Comparison of ENCODE assay signal across 8 cellular contexts in genomic region chr7:91264924-91265681, GRCh38. TPM values are rescaled to one million over a fixed set of nuclear protein-coding genes. Genes with fewer than 3 reads are reported as not detected.
A peak's percentile ranks its signal among the peaks of the same experiment; 100 is the strongest.
DNase-seq lines count a peak whose midpoint lies in the region; ATAC-seq and TF ChIP-seq lines count a peak whose summit lies in the region.

No MANE protein-coding gene starts in this region.

- H3K36me3 ChIP-seq in H7 (replicated peaks; ENCODE audit: control insufficient read depth, insufficient read depth, low read length) (no peaks in the 10 kb centered on the region), endocrine pancreas (ENCODE audit: control insufficient read depth, insufficient read depth, low read length) (no peaks in the 10 kb centered on the region), thoracic aorta (no peaks in the 10 kb centered on the region)

- no peaks in the 10 kb centered on the region for H3K4me1 ChIP-seq in endocrine pancreas (ENCODE audit: control insufficient read depth, insufficient read depth, low read length)
- H3K4me1 ChIP-seq in thoracic aorta (ENCODE audit: control insufficient read depth in 1 of 2, low read depth in 2 of 2), result peaks cover 0 to 44% of the 10 kb centered on the region in 2 donors

- DNase-seq in SIG-M5 treated with dmso at 0.1 percent for 504 hours (lab: John Stamatoyannopoulos, UW; ENCODE audit: unreplicated experiment) (peak; percentile 39), SIG-M5 (lab: John Stamatoyannopoulos, UW) (no peak), H7 (peak; percentile 61), Kasumi-1 (lab: John Stamatoyannopoulos, UW) (peak; percentile 48 to 63), SK-N-DZ (ENCODE audit: low spot score) (peak; percentile 67), memory B cell (ENCODE audit: low spot score in 2 of 2) (peak; percentile 14 to 26), thoracic aorta (ENCODE audit: low spot score) (no peak)

- H3K4me1 Mint-ChIP-seq in memory B cell, result peaks cover 18% of the 10 kb centered on the region

- no peaks in the 10 kb centered on the region for H3K9me3 Mint-ChIP-seq in memory B cell

- peaks cover 8% of the 10 kb centered on the region for H3K27me3 Mint-ChIP-seq in memory B cell

- no peaks in the 10 kb centered on the region for H3K9me3 ChIP-seq in endocrine pancreas (ENCODE audit: control insufficient read depth, low read length)
- H3K9me3 ChIP-seq in thoracic aorta, result no peaks in the 10 kb centered on the region

- peaks cover 2% of the 10 kb centered on the region for H3K36me3 Mint-ChIP-seq in memory B cell

- H3K27ac ChIP-seq in thoracic aorta, result peak overlapping the region; percentile 95 to 97

- H3K4me3 Mint-ChIP-seq in memory B cell, result peak overlapping the region; percentile 97

- H3K9ac ChIP-seq in endocrine pancreas (ENCODE audit: control insufficient read depth, insufficient read depth, low read length), result peak overlapping the region; percentile 71

- TF ChIP-seq CTCF in thoracic aorta (IDR thresholded peaks at IDR 0.05), result peak; percentile 1

- H3K27me3 ChIP-seq in H7 (ENCODE audit: control insufficient read depth, insufficient read depth, low read length) (peaks cover 82% of the 10 kb centered on the region), endocrine pancreas (ENCODE audit: control insufficient read depth, insufficient read depth, low read length) (no peaks in the 10 kb centered on the region), thoracic aorta (replicated peaks; ENCODE audit: insufficient read depth) (no peaks in the 10 kb centered on the region)

- H3K4me3 ChIP-seq in H7 (ENCODE audit: insufficient read depth, low read depth, low read length) (peak overlapping the region; percentile 63), endocrine pancreas (ENCODE audit: control insufficient read depth, insufficient read depth, low read length) (no peak overlapping the region), thoracic aorta (peak overlapping the region; percentile 75)

- H3K27ac Mint-ChIP-seq in memory B cell, result no peak overlapping the region

- peak; percentile 60 for ATAC-seq in memory B cell (ENCODE audit: low read depth)
- ATAC-seq in thoracic aorta (ENCODE audit: insufficient number of reproducible peaks, low FRiP score, low read depth), result no peak

RNA-seq across cellular contexts. Expression of gene FZD1, which starts 0.9 kb away (rescaled TPM):
- total RNA-seq in H7 (2014; rRNA removed; shearing (Covaris generic)), result 1.5 and 1.9 TPM in 2 replicates
- polyA plus RNA-seq in SK-N-DZ (2014; cell fraction: cytosol; rRNA removed), result 7.2 and 8.8 TPM in 2 replicates
- polyA plus RNA-seq in SK-N-DZ (2014; cell fraction: nucleus; rRNA removed), result 4.0 and 6.0 TPM in 2 replicates
- 10 to 100 TPM; 33.6 to 57.9 TPM for total RNA-seq in thoracic aorta

Comparison
In these comparisons a context has a peak if more than half of its experiments do, and no peak if none do; other contexts are left out.
1. DNase-seq: peak in SIG-M5 treated with dmso at 0.1 percent for 504 hours (single experiment), H7 (single experiment), Kasumi-1 (2 of 2), SK-N-DZ (single experiment) and memory B cell (2 of 2); none in SIG-M5 (single experiment) and thoracic aorta (single experiment).
2. RNA of gene FZD1, which starts 0.9 kb away (total RNA-seq): 33.6 to 57.9 TPM in thoracic aorta; 1.5 to 1.9 TPM in H7; every median in the first group is over 10 times any median in the second.